8 cellular contexts compared by ENCODE assay signal in the genomic region with DNA sequence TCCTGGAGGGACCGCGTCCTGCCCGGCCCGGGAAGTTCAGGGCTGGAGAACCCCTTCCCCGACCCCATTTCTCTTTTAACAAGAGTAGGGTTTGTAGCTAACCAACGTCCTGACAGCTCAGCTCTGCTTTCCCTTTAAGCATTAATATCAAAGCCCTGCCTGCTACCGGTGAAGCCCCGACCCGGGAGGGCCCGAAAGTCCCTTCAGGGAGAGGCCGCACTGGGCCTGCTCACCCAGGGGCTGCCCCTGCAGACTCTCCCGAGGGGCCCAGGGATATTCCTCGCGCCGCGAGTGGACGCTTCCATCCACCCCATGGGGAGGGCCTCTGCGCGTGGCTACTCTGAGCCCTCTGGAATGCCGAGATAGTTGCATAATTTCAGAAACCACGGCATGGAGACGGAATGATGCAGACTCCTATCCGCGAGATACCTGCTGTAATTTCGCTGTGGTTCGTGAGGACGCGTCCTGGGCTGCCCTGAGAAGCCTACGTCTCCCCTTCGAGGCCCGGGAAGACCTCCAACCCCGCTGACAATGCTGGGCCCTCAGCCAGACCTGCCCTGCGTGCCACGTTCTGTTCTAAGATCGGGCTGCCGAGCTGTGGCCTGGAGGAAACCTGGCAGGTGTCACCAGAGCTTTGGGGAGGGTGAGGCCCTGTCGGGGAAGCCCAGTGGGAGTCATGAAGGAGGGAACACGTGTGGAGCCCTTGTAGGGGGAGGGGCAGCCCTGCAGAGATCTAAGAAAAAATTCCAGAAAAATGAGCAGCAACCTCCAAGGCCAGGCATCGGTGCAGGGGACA. TPM values are rescaled to one million over a fixed set of nuclear protein-coding genes. Genes with fewer than 3 reads are reported as not detected.
A peak's percentile ranks its signal among the peaks of the same experiment; 100 is the strongest.
DNase-seq lines count a peak whose midpoint lies in the region; ATAC-seq and TF ChIP-seq lines count a peak whose summit lies in the region.

No MANE protein-coding gene starts in this region.

- peaks cover 74% of the 10 kb centered on the region for H3K4me1 ChIP-seq in CD4-positive, alpha-beta memory T cell (ENCODE audit: insufficient read depth, low read length)
- H3K4me1 ChIP-seq in uterus = peaks cover 8 to 32% of the 10 kb centered on the region in 2 donors

- peaks cover 0 to 3% (median 0%) of the 10 kb centered on the region in 8 donors for H3K9me3 Mint-ChIP-seq in CD4-positive, alpha-beta memory T cell
- H3K9me3 Mint-ChIP-seq in activated T-cell treated with anti-CD3 and anti-CD28 coated beads, Interleukin-2, amount 50 U/mL, for 72 hours = peaks cover 5 to 6% of the 10 kb centered on the region in 2 donors
- H3K9me3 Mint-ChIP-seq in osteocyte (ENCODE audit: unreplicated experiment) = peaks cover 20% of the 10 kb centered on the region

- H3K4me1 Mint-ChIP-seq in CD4-positive, alpha-beta memory T cell = peaks cover 45 to 79% (median 67%) of the 10 kb centered on the region in 4 donors
- H3K4me1 Mint-ChIP-seq in activated T-cell treated with anti-CD3 and anti-CD28 coated beads, Interleukin-2, amount 50 U/mL, for 72 hours (ENCODE audit: low read depth) = peaks cover 75% of the 10 kb centered on the region
- H3K4me1 Mint-ChIP-seq in osteocyte (ENCODE audit: unreplicated experiment) = peaks cover 25% of the 10 kb centered on the region

- no peaks in the 10 kb centered on the region for H3K27me3 ChIP-seq in CD4-positive, alpha-beta memory T cell (ENCODE audit: insufficient read depth, low read length)
- H3K27me3 ChIP-seq in uterus = no peaks in the 10 kb centered on the region

- peak in 3 of 5 donors; percentile 53 to 83 (median 54) for DNase-seq in CD4-positive, alpha-beta memory T cell
- DNase-seq in KBM-7 (peak; percentile 22), fibroblast of the aortic adventitia (ENCODE audit: low read depth) (peak; percentile 48), osteocyte (ENCODE audit: extremely low spot score, unreplicated experiment) (peak; percentile 84), uterus (peak; percentile 57 to 68)
- peak; percentile 61 to 69 for DNase-seq in activated T-cell treated with anti-CD3 and anti-CD28 coated beads, Interleukin-2, amount 50 U/mL, for 72 hours

- intact Hi-C loops in CD4-positive, alpha-beta memory T cell (cut with micrococcal nuclease) = loop anchor here (1.0 to 5.0 kb wide), 5 partner anchors 18 to 621 kb away; partner anchors contain the start of genes FGFRL1 and NSD2
- intact Hi-C loops in uterus (cut with DNase I; ENCODE audit: low total_unique reads) = loop anchor here (5.0 kb wide), 3 partner anchors 38 to 97 kb away; partner anchors contain the start of gene UVSSA

- peak overlapping the region; percentile 88 for H3K27ac ChIP-seq in CD4-positive, alpha-beta memory T cell (ENCODE audit: low read depth, low read length)
- peak overlapping the region; percentile 95 to 98 for H3K27ac ChIP-seq in uterus

- H3K27me3 Mint-ChIP-seq in CD4-positive, alpha-beta memory T cell = no peaks in the 10 kb centered on the region
- no peaks in the 10 kb centered on the region for H3K27me3 Mint-ChIP-seq in activated T-cell treated with anti-CD3 and anti-CD28 coated beads, Interleukin-2, amount 50 U/mL, for 72 hours (ENCODE audit: low read depth)
- no peaks in the 10 kb centered on the region for H3K27me3 Mint-ChIP-seq in osteocyte (ENCODE audit: unreplicated experiment)

- peak overlapping the region; percentile 86 to 92 (median 90) for H3K4me3 Mint-ChIP-seq in CD4-positive, alpha-beta memory T cell
- peak overlapping the region; percentile 95 to 96 for H3K4me3 Mint-ChIP-seq in activated T-cell treated with anti-CD3 and anti-CD28 coated beads, Interleukin-2, amount 50 U/mL, for 72 hours
- H3K4me3 Mint-ChIP-seq in osteocyte (ENCODE audit: unreplicated experiment) = peak overlapping the region; percentile 76

- peaks cover 0 to 20% of the 10 kb centered on the region in 2 donors for H3K36me3 Mint-ChIP-seq in CD4-positive, alpha-beta memory T cell
- H3K36me3 Mint-ChIP-seq in activated T-cell treated with anti-CD3 and anti-CD28 coated beads, Interleukin-2, amount 50 U/mL, for 72 hours (ENCODE audit: insufficient read depth in 2 of 2) = peaks cover 22 to 34% of the 10 kb centered on the region in 2 donors
- H3K36me3 Mint-ChIP-seq in osteocyte (ENCODE audit: unreplicated experiment) = peaks cover 22% of the 10 kb centered on the region

- no peaks in the 10 kb centered on the region for H3K9me3 ChIP-seq in CD4-positive, alpha-beta memory T cell (ENCODE audit: control insufficient read depth in 1 of 2, low read length in 2 of 2)
- no peaks in the 10 kb centered on the region for H3K9me3 ChIP-seq in uterus

- peak; percentile 3 for ATAC-seq in GM21360 (IDR thresholded peaks at IDR 0.05; ENCODE audit: unreplicated experiment)
- peak; percentile 10 to 20 for ATAC-seq in activated T-cell treated with anti-CD3 and anti-CD28 coated beads, Interleukin-2, amount 50 U/mL, for 72 hours (replicated peaks in 1 of 2)
- no peak for ATAC-seq in GM18907 (IDR thresholded peaks at IDR 0.05; ENCODE audit: unreplicated experiment)

- TF ChIP-seq CTCF in fibroblast of the aortic adventitia (IDR thresholded peaks at IDR 0.05; ENCODE audit: insufficient read depth, low read length) = no peak
- no peak for TF ChIP-seq CTCF in osteocyte (IDR thresholded peaks at IDR 0.05)
- no peak for TF ChIP-seq CTCF in uterus (IDR thresholded peaks at IDR 0.05)

- in situ Hi-C loops in KBM-7 (cut with MboI; ENCODE audit: low pct_unique_long_range_greater_than_20kb, low sequenced_read_pairs) = no loop called here

- H3K36me3 ChIP-seq in CD4-positive, alpha-beta memory T cell (ENCODE audit: insufficient read depth, low read length) = no peaks in the 10 kb centered on the region
- no peaks in the 10 kb centered on the region for H3K36me3 ChIP-seq in uterus

- H3K4me3 ChIP-seq in CD4-positive, alpha-beta memory T cell (ENCODE audit: low read length in 2 of 2) = peak overlapping the region; percentile 68 to 73
- H3K4me3 ChIP-seq in fibroblast of the aortic adventitia (ENCODE audit: low read depth, low read length) (peak overlapping the region; percentile 68), uterus (peak overlapping the region; percentile 39 to 70)

- TF ChIP-seq POLR2A in uterus (IDR thresholded peaks at IDR 0.05) = no peak

- peak overlapping the region; percentile 93 to 99 (median 96) for H3K27ac Mint-ChIP-seq in CD4-positive, alpha-beta memory T cell
- H3K27ac Mint-ChIP-seq in activated T-cell treated with anti-CD3 and anti-CD28 coated beads, Interleukin-2, amount 50 U/mL, for 72 hours = peak overlapping the region; percentile 99
- peak overlapping the region; percentile 84 for H3K27ac Mint-ChIP-seq in osteocyte (ENCODE audit: unreplicated experiment)

- CTCF ChIA-PET in CD4-positive, alpha-beta memory T cell (lab: Charles Lee; ENCODE audit: partially characterized antibody) = interaction anchor here (0.9 to 6.1 kb wide), 7 partner anchors 18 to 119 kb away, joined by 3 to 42 read pairs (median 8); partner anchors contain the start of gene UVSSA

- POLR2A ChIA-PET in CD4-positive, alpha-beta memory T cell (lab: Charles Lee; ENCODE audit: partially characterized antibody) = interaction anchor here (0.9 to 5.9 kb wide), 16 partner anchors 9 to 620 kb away, joined by 3 to 146 read pairs (median 16); partner anchors contain the start of genes MAEA, SPON2 and UVSSA

RNA-seq across cellular contexts. Expression of gene CTBP1, which starts 1.0 kb away (rescaled TPM):
- total RNA-seq in CD4-positive, alpha-beta memory T cell = 100 to 1,000 TPM; 186 to 195 TPM
- 10 to 100 TPM; 39.3 to 79.0 TPM for polyA plus RNA-seq in CD4-positive, alpha-beta memory T cell
- total RNA-seq in activated T-cell treated with anti-CD3 and anti-CD28 coated beads, Interleukin-2, amount 50 U/mL, for 72 hours = 100 to 1,000 TPM; 182 to 190 TPM
- total RNA-seq in fibroblast of the aortic adventitia (ENCODE audit: low replicate concordance) (141 and 191 TPM in 2 replicates), osteocyte (172 and 176 TPM in 2 replicates), uterus (100 to 1,000 TPM; 104 to 193 (median 162) TPM)

RNA-seq across cellular contexts. Expression of gene MAEA, which starts 39.8 kb away (rescaled TPM):
- total RNA-seq in CD4-positive, alpha-beta memory T cell = 100 to 1,000 TPM; 101 to 106 TPM
- 10 to 100 TPM; 54.1 to 70.9 TPM for polyA plus RNA-seq in CD4-positive, alpha-beta memory T cell
- total RNA-seq in activated T-cell treated with anti-CD3 and anti-CD28 coated beads, Interleukin-2, amount 50 U/mL, for 72 hours = 10 to 100 TPM; 38.4 to 48.4 TPM
- total RNA-seq in fibroblast of the aortic adventitia (ENCODE audit: low replicate concordance) (54.8 and 98.0 TPM in 2 replicates), osteocyte (62.5 and 62.9 TPM in 2 replicates), uterus (10 to 100 TPM; 32.3 to 70.7 (median 67.8) TPM)

Comparison
In these comparisons a context has a peak if more than half of its experiments do, and no peak if none do; other contexts are left out.
1. DNase-seq: peak in every context shown above with its lines; median percentile 84 in osteocyte; 65 in activated T-cell treated with anti-CD3 and anti-CD28 coated beads, Interleukin-2, amount 50 U/mL, for 72 hours; 62 in uterus; 54 in CD4-positive, alpha-beta memory T cell; 48 in fibroblast of the aortic adventitia; 22 in KBM-7.